ENCODE assay signal across 8 cellular contexts in the genomic region with DNA sequence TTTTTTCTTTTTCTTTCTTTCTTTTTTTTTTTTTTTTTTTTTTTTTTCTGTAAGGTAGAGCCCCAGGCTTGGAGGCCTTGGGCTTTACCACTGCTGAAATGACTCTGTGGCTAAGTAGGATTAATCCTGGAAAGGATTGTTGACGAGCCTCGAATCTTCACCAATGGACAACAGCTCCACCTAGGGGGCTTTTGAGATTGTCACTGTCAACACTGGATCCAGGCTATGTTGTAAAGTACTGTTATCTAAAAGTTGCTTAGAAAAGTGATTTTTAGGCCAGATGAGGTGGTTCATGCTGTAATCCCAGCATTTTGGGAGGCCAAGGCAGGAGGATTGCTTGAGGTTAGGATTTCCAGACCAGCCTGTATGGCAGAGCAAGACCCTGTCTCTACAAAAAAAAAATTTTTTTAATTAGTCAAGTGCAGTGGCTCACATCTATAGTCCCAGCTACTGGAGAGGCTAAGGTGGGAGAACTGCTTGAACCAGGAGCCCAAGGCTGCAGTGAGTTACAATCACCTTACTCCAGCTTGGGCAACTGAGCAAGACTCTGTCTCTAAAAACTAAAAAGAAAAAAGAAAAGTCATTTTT. TPM values are rescaled to one million over a fixed set of nuclear protein-coding genes. Genes with fewer than 3 reads are reported as not detected.
DNase-seq lines count a peak whose midpoint lies in the region; ATAC-seq and TF ChIP-seq lines count a peak whose summit lies in the region.

No MANE protein-coding gene starts in this region.

- H3K9ac ChIP-seq in KMS-11 (no peak overlapping the region), adipocyte (ENCODE audit: low read length) (no peak overlapping the region)

- 0 out of 2 replicates have a peak, but pooled peaks cover 3% of the 10 kb centered on the region for H3K79me2 ChIP-seq in DOHH2 (ENCODE audit: control insufficient read depth, low read length)
- H3K79me2 ChIP-seq in KMS-11 (ENCODE audit: insufficient read depth, low read depth): no peaks in the 10 kb centered on the region

- ATAC-seq in SK-N-SH treated with all-trans-retinoic acid at 6 μM for 48 hours (peak; percentile 99), heart right ventricle (peak; percentile 83 to 95 (median 91)), psoas muscle (peak; percentile 94 to 98 (median 97)), GM18868 (IDR thresholded peaks at IDR 0.05; ENCODE audit: unreplicated experiment) (no peak)

- WGBS in heart right ventricle, 2 donors: 0 to 1% methylated on average over 2 of the region's 2 CpGs
- 0 to 3% (median 2%) methylated on average over 2 of the region's 2 CpGs for WGBS in psoas muscle, 3 donors

- TF ChIP-seq CTCF in DOHH2 (IDR thresholded peaks at IDR 0.05; ENCODE audit: low read depth, low read length, poor library complexity, severe bottlenecking) (peak; percentile 74), KMS-11 (conservative IDR thresholded peaks at IDR 0.05; ENCODE audit: low read depth, low read length) (peak; percentile 66), heart right ventricle (IDR thresholded peaks at IDR 0.05) (peak; percentile 61 to 83 (median 73)), psoas muscle (IDR thresholded peaks at IDR 0.05) (peak; percentile 72)

- intact Hi-C loops in heart right ventricle (cut with DNase I) (loop anchor here (2.0 to 10.0 kb wide), 11 partner anchors 42 to 620 kb away; a partner anchor contains a TSS), psoas muscle (cut with DNase I) (loop anchor here (2.0 to 10.0 kb wide), 5 partner anchors 42 to 620 kb away; a partner anchor contains a TSS)

- no peaks in the 10 kb centered on the region for H3K27me3 ChIP-seq in DOHH2 (ENCODE audit: control insufficient read depth, low read length)
- H3K27me3 ChIP-seq in KMS-11 (ENCODE audit: insufficient read depth, low read depth): no peaks in the 10 kb centered on the region
- no peaks in the 10 kb centered on the region for H3K27me3 ChIP-seq in adipocyte (replicated peaks; ENCODE audit: control insufficient read depth, insufficient read depth, low read length)
- H3K27me3 ChIP-seq in heart right ventricle: no peaks in the 10 kb centered on the region
- H3K27me3 ChIP-seq in psoas muscle (ENCODE audit: insufficient read depth in 3 of 3, low read length in 2 of 3): no peaks in the 10 kb centered on the region

- 0 out of 2 replicates have a peak, but pooled peaks cover 4% of the 10 kb centered on the region for H3F3A ChIP-seq in DOHH2 (ENCODE audit: control insufficient read depth, insufficient read depth)

- DNase-seq in adipocyte (ENCODE audit: low read depth) (peak; percentile 94), heart right ventricle (peak in 1 of 2 donors; percentile 77), psoas muscle (peak in 1 of 2 donors; percentile 23)
- no peak for DNase-seq in NK-92 treated with Interleukin-12 subunit alpha and Interleukin-12 subunit beta, amount 100 ng/mL, for 24 hours (lab: John Stamatoyannopoulos, UW)

- H2AFZ ChIP-seq in KMS-11 (ENCODE audit: low read depth): no peak overlapping the region

- H3K4me3 ChIP-seq in DOHH2 (ENCODE audit: low read length) (no peak overlapping the region), KMS-11 (IDR thresholded peaks at IDR 0.05; ENCODE audit: insufficient read depth, low read depth, low read length) (no peak overlapping the region), adipocyte (ENCODE audit: low read length) (no peak overlapping the region), heart right ventricle (no peak overlapping the region), psoas muscle (no peak overlapping the region)

- H3K27ac ChIP-seq in DOHH2 (ENCODE audit: low read depth, low read length) (no peak overlapping the region), KMS-11 (no peak overlapping the region), heart right ventricle (no peak overlapping the region), psoas muscle (no peak overlapping the region)

- H3K4me2 ChIP-seq in DOHH2 (ENCODE audit: low read length) (no peak overlapping the region), KMS-11 (no peak overlapping the region)

- H3K9me2 ChIP-seq in DOHH2 (replicated peaks; ENCODE audit: control insufficient read depth, low read length): no peaks in the 10 kb centered on the region

- peaks cover 59% of the 10 kb centered on the region for H3K36me3 ChIP-seq in DOHH2 (ENCODE audit: control insufficient read depth, low read length)
- no peaks in the 10 kb centered on the region for H3K36me3 ChIP-seq in KMS-11 (ENCODE audit: insufficient read depth)
- peaks cover 68% of the 10 kb centered on the region for H3K36me3 ChIP-seq in adipocyte (ENCODE audit: control insufficient read depth, insufficient read depth, low read length, severe bottlenecking)
- H3K36me3 ChIP-seq in heart right ventricle: peaks cover 0 to 97% (median 40%) of the 10 kb centered on the region in 9 donors
- peaks cover 3 to 82% of the 10 kb centered on the region in 2 donors for H3K36me3 ChIP-seq in psoas muscle (ENCODE audit: insufficient read depth in 1 of 2, low read depth in 1 of 2)

- H3K9me3 ChIP-seq in DOHH2 (ENCODE audit: control insufficient read depth, insufficient read depth, low read length) (no peaks in the 10 kb centered on the region), adipocyte (ENCODE audit: control insufficient read depth, low read length) (no peaks in the 10 kb centered on the region), heart right ventricle (no peaks in the 10 kb centered on the region), psoas muscle (no peaks in the 10 kb centered on the region)

- H4K20me1 ChIP-seq in DOHH2 (ENCODE audit: control insufficient read depth, insufficient read depth, low read depth, low read length): no peaks in the 10 kb centered on the region
- no peaks in the 10 kb centered on the region for H4K20me1 ChIP-seq in KMS-11 (ENCODE audit: insufficient read depth)

- H3K4me1 ChIP-seq in DOHH2 (ENCODE audit: control insufficient read depth, low read length): no peaks in the 10 kb centered on the region
- no peaks in the 10 kb centered on the region for H3K4me1 ChIP-seq in KMS-11 (ENCODE audit: low read depth, poor library complexity, severe bottlenecking)
- peaks cover 8% of the 10 kb centered on the region for H3K4me1 ChIP-seq in adipocyte (ENCODE audit: control insufficient read depth, insufficient read depth, low read length)
- peaks cover 0 to 3% (median 0%) of the 10 kb centered on the region in 9 donors for H3K4me1 ChIP-seq in heart right ventricle
- H3K4me1 ChIP-seq in psoas muscle: no peaks in the 10 kb centered on the region

TF ChIP-seq in SK-N-SH treated with all-trans-retinoic acid at 6 μM for 48 hours, 23 proteins besides CTCF, POLR2A, EP300 and RAD21:
- TF ChIP-seq, protein P1, sequence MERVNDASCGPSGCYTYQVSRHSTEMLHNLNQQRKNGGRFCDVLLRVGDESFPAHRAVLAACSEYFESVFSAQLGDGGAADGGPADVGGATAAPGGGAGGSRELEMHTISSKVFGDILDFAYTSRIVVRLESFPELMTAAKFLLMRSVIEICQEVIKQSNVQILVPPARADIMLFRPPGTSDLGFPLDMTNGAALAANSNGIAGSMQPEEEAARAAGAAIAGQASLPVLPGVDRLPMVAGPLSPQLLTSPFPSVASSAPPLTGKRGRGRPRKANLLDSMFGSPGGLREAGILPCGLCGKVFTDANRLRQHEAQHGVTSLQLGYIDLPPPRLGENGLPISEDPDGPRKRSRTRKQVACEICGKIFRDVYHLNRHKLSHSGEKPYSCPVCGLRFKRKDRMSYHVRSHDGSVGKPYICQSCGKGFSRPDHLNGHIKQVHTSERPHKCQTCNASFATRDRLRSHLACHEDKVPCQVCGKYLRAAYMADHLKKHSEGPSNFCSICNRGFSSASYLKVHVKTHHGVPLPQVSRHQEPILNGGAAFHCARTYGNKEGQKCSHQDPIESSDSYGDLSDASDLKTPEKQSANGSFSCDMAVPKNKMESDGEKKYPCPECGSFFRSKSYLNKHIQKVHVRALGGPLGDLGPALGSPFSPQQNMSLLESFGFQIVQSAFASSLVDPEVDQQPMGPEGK (CRISPR knock-in tag; IDR thresholded peaks at IDR 0.05; ENCODE audit: borderline replicate concordance): no peak
- TF ChIP-seq GLIS3 (CRISPR knock-in tag; IDR thresholded peaks at IDR 0.05) (no peak), TCF4 (CRISPR knock-in tag; IDR thresholded peaks at IDR 0.05; ENCODE audit: borderline replicate concordance) (no peak), PPARA (CRISPR knock-in tag; IDR thresholded peaks at IDR 0.05; ENCODE audit: borderline replicate concordance) (no peak)
- TF ChIP-seq, protein P2, sequence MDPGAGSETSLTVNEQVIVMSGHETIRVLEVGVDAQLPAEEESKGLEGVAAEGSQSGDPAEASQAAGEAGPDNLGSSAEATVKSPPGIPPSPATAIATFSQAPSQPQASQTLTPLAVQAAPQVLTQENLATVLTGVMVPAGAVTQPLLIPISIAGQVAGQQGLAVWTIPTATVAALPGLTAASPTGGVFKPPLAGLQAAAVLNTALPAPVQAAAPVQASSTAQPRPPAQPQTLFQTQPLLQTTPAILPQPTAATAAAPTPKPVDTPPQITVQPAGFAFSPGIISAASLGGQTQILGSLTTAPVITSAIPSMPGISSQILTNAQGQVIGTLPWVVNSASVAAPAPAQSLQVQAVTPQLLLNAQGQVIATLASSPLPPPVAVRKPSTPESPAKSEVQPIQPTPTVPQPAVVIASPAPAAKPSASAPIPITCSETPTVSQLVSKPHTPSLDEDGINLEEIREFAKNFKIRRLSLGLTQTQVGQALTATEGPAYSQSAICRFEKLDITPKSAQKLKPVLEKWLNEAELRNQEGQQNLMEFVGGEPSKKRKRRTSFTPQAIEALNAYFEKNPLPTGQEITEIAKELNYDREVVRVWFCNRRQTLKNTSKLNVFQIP (CRISPR knock-in tag; IDR thresholded peaks at IDR 0.05; ENCODE audit: borderline replicate concordance, low read depth): no peak

RNA-seq across cellular contexts. Expression of a gene that starts 41.6 kb away (rescaled TPM):
- total RNA-seq in heart right ventricle (10 to 100 TPM; 32.1 to 52.5 (median 41.6) TPM), psoas muscle (10 to 100 TPM; 44.2 to 68.7 (median 53.8) TPM)
- polyA plus RNA-seq in heart right ventricle (10 to 100 TPM; 58.5 to 85.7 TPM), psoas muscle (100 to 1,000 TPM; 129 to 170 (median 162) TPM)

RNA-seq across cellular contexts. Expression of a gene that starts 41.8 kb away (rescaled TPM):
- total RNA-seq in heart right ventricle: 10 to 100 TPM in 2 of 10 donors, 1 to 10 TPM in 8; 6.3 to 12.9 (median 8.5) TPM
- 10 to 100 TPM in 1 of 2 donors, 1 to 10 TPM in 1; 4.2 to 16.6 TPM for polyA plus RNA-seq in heart right ventricle
- 1 to 10 TPM; 3.5 to 5.9 (median 4.4) TPM for total RNA-seq in psoas muscle
- 10 to 100 TPM in 2 of 3 donors, 1 to 10 TPM in 1; 7.7 to 15.5 (median 11.7) TPM for polyA plus RNA-seq in psoas muscle

RNA-seq across cellular contexts. Expression of a gene that starts 56.4 kb away (rescaled TPM):
- 10 to 100 TPM; 16.4 to 23.4 (median 19.6) TPM for total RNA-seq in heart right ventricle
- 10 to 100 TPM in 1 of 2 donors, 1 to 10 TPM in 1; 9.2 to 23.0 TPM for polyA plus RNA-seq in heart right ventricle
- 10 to 100 TPM; 26.8 to 47.5 (median 35.2) TPM for total RNA-seq in psoas muscle
- 10 to 100 TPM; 14.3 to 33.0 (median 15.9) TPM for polyA plus RNA-seq in psoas muscle
